18 cellular contexts compared by ENCODE assay signal in genomic region chr3:11907667-11908660, GRCh38.
A peak's percentile ranks its signal among the peaks of the same experiment; 100 is the strongest.
DNase-seq lines count a peak whose midpoint lies in the region; ATAC-seq lines count a peak whose summit lies in the region.
"Had no signal": no experiment of that assay in that cellular context is flagged by ENCODE, and none has a peak within 500 bp of the region (broad histone marks: within the 10 kb centered on the region; RNA-seq: fewer than 3 reads in every experiment).

No MANE protein-coding gene starts in this region.

- DNase-seq in ELR (ENCODE audit: low read depth) (peak; percentile 8), globus pallidus (ENCODE audit: low spot score) (peak; percentile 12)
- DNase-seq in stimulated activated effector memory CD8-positive, alpha-beta T cell treated with anti-CD3 and anti-CD28 coated beads, Interleukin-12 subunit alpha, Interleukin-12 subunit beta, amount 100 ng/mL, for 72 hours (ENCODE audit: low spot score in 2 of 2), result no peak
- no peak for DNase-seq in activated CD4-positive, alpha-beta T cell treated with anti-CD3 and anti-CD28 coated beads, Interleukin-2, amount 50 U/mL, for 4 hours
- DNase-seq in stimulated activated naive CD4-positive, alpha-beta T cell (lab: John Stamatoyannopoulos, UW), result no peak
- DNase-seq: activated CD4-positive, alpha-beta T cell treated with anti-CD3 and anti-CD28 coated beads for 1 hour; activated naive CD8-positive, alpha-beta T cell treated with anti-CD3 and anti-CD28 coated beads, Interleukin-2, amount 10 ng/mL, durations not matched to agents 7 days and 5 days; activated T-cell treated with anti-CD3 and anti-CD28 coated beads, Interleukin-2, amount 50 U/mL, for 1 hour; left cardiac atrium; mucosa of descending colon; NCI-H146; NCI-H510A; SHP77 treated with DMSO at 0.1 percent for 48 hours; small intestine; thyroid gland had no signal

- H3K4me3 Mint-ChIP-seq in activated T-helper 17 cell treated with anti-CD3 and anti-CD28 coated beads, Interleukin-2, amount 50 U/mL, for 72 hours, result peak overlapping the region; percentile 65
- peak overlapping the region; percentile 47 for H3K4me3 Mint-ChIP-seq in stimulated activated effector memory CD8-positive, alpha-beta T cell treated with anti-CD3 and anti-CD28 coated beads, Interleukin-12 subunit alpha, Interleukin-12 subunit beta, amount 100 ng/mL, for 72 hours
- H3K4me3 Mint-ChIP-seq: activated naive CD8-positive, alpha-beta T cell treated with anti-CD3 and anti-CD28 coated beads, Interleukin-2, amount 10 ng/mL, durations not matched to agents 7 days and 5 days; T-helper 2 cell treated with Interferon-gamma antibody and Interleukin-4, amounts not matched to agents 5 μg/mL and 100 μg/mL, for 36 hours had no signal

- no peaks in the 10 kb centered on the region for H3K36me3 Mint-ChIP-seq in activated T-helper 17 cell treated with anti-CD3 and anti-CD28 coated beads, Interleukin-2, amount 50 U/mL, for 72 hours (ENCODE audit: low read depth)
- H3K36me3 Mint-ChIP-seq in stimulated activated effector memory CD8-positive, alpha-beta T cell treated with anti-CD3 and anti-CD28 coated beads, Interleukin-12 subunit alpha, Interleukin-12 subunit beta, amount 100 ng/mL, for 72 hours, result no peaks in the 10 kb centered on the region
- H3K36me3 Mint-ChIP-seq: activated naive CD8-positive, alpha-beta T cell treated with anti-CD3 and anti-CD28 coated beads, Interleukin-2, amount 10 ng/mL, durations not matched to agents 7 days and 5 days had no signal

- H3K27me3 Mint-ChIP-seq in activated T-helper 17 cell treated with anti-CD3 and anti-CD28 coated beads, Interleukin-2, amount 50 U/mL, for 72 hours, result no peaks in the 10 kb centered on the region

- peak overlapping the region; percentile 37 for H3K27ac Mint-ChIP-seq in activated T-helper 17 cell treated with anti-CD3 and anti-CD28 coated beads, Interleukin-2, amount 50 U/mL, for 72 hours
- no peak overlapping the region for H3K27ac Mint-ChIP-seq in stimulated activated effector memory CD8-positive, alpha-beta T cell treated with anti-CD3 and anti-CD28 coated beads, Interleukin-12 subunit alpha, Interleukin-12 subunit beta, amount 100 ng/mL, for 72 hours
- H3K27ac Mint-ChIP-seq: activated naive CD8-positive, alpha-beta T cell treated with anti-CD3 and anti-CD28 coated beads, Interleukin-2, amount 10 ng/mL, durations not matched to agents 7 days and 5 days; T-helper 2 cell treated with Interferon-gamma antibody and Interleukin-4, amounts not matched to agents 5 μg/mL and 100 μg/mL, for 36 hours had no signal

- no peaks in the 10 kb centered on the region for H3K9me3 Mint-ChIP-seq in activated T-helper 17 cell treated with anti-CD3 and anti-CD28 coated beads, Interleukin-2, amount 50 U/mL, for 72 hours
- no peaks in the 10 kb centered on the region for H3K9me3 Mint-ChIP-seq in stimulated activated effector memory CD8-positive, alpha-beta T cell treated with anti-CD3 and anti-CD28 coated beads, Interleukin-12 subunit alpha, Interleukin-12 subunit beta, amount 100 ng/mL, for 72 hours
- H3K9me3 Mint-ChIP-seq: activated naive CD8-positive, alpha-beta T cell treated with anti-CD3 and anti-CD28 coated beads, Interleukin-2, amount 10 ng/mL, durations not matched to agents 7 days and 5 days; T-helper 2 cell treated with Interferon-gamma antibody and Interleukin-4, amounts not matched to agents 5 μg/mL and 100 μg/mL, for 36 hours had no signal

- ATAC-seq in activated T-helper 17 cell treated with anti-CD3 and anti-CD28 coated beads, Interleukin-2, amount 50 U/mL, for 72 hours (replicated peaks), result no peak
- ATAC-seq in stimulated activated effector memory CD8-positive, alpha-beta T cell treated with anti-CD3 and anti-CD28 coated beads, Interleukin-12 subunit alpha, Interleukin-12 subunit beta, amount 100 ng/mL, for 72 hours, result no peak
- ATAC-seq in GM18502 (IDR thresholded peaks at IDR 0.05; ENCODE audit: poor library complexity, unreplicated experiment), result no peak
- ATAC-seq: left cardiac atrium, mucosa of descending colon had no signal

- peaks cover 22% of the 10 kb centered on the region for H3K4me1 Mint-ChIP-seq in activated T-helper 17 cell treated with anti-CD3 and anti-CD28 coated beads, Interleukin-2, amount 50 U/mL, for 72 hours
- peaks cover 25% of the 10 kb centered on the region for H3K4me1 Mint-ChIP-seq in stimulated activated effector memory CD8-positive, alpha-beta T cell treated with anti-CD3 and anti-CD28 coated beads, Interleukin-12 subunit alpha, Interleukin-12 subunit beta, amount 100 ng/mL, for 72 hours
- H3K4me1 Mint-ChIP-seq: activated naive CD8-positive, alpha-beta T cell treated with anti-CD3 and anti-CD28 coated beads, Interleukin-2, amount 10 ng/mL, durations not matched to agents 7 days and 5 days had no signal

Comparison
In these comparisons a context has a peak if more than half of its experiments do, and no peak if none do; other contexts are left out.
1. DNase-seq: peak in ELR (single experiment) and globus pallidus (single experiment); none in stimulated activated effector memory CD8-positive, alpha-beta T cell treated with anti-CD3 and anti-CD28 coated beads, Interleukin-12 subunit alpha, Interleukin-12 subunit beta, amount 100 ng/mL, for 72 hours (0 of 2), activated CD4-positive, alpha-beta T cell treated with anti-CD3 and anti-CD28 coated beads, Interleukin-2, amount 50 U/mL, for 4 hours (0 of 2) and stimulated activated naive CD4-positive, alpha-beta T cell (0 of 6).